Comparison of ENCODE assay signal across 8 cellular contexts in the genomic region with DNA sequence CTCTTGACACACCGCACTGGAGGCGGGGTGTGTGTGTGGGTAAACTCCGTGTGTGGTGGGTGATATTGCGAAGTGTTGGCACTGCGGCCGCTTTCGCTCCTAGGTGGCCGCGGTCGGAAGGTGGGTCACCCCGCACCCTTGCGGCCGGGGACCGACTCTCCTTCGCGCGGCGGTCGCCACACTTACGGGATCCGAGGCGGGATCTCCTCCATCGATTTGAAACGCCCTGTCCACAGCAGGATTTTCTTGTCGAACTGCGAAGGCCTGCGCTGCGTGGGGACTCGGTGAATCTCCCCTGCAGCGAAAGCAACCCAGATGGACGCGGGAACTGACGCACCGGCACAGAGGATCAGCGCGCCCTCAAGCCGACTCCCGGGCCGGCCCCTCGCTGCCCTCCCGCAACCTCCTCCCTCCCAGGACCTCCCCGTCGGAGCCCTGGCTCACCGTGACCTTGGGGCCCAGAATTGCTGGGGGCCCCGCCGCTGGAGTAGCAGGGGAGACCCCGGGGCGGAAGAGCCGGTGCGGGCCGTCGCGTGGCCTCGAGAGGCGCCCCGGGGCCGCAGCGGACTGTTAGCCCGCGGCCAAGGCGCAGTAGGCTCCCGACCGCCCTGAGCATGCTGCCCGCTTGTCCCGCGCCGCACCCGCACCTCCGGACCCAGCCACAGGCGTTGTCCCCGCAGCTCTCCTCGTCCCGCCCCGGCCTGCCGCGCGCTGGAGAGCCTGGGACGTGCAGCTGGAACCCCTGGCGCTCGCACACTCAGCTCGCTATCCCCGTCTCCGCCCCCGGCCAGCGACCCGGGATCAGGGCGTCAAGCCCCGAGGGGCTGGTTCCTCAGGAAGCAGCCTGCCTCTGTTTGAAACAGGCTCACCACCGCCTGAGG. TPM values are rescaled to one million over a fixed set of nuclear protein-coding genes. Genes with fewer than 3 reads are reported as not detected.
DNase-seq lines count a peak whose midpoint lies in the region; ATAC-seq and TF ChIP-seq lines count a peak whose summit lies in the region.

FAM162B (minus strand) TSS at position 759 of the 881 bp plus-strand sequence; CDS start at position 616, 143 bp downstream.

- H3K9ac ChIP-seq in adipocyte (ENCODE audit: low read length), result peak within 1 kb of the TSS; percentile 60

- DNase-seq in stimulated activated CD4-positive, alpha-beta T cell treated with anti-CD3 and anti-CD28 coated beads, Interleukin-4, amount 100 ng/mL, for 1 hour, result peak; percentile 2
- DNase-seq in stimulated activated CD4-positive, alpha-beta T cell treated with anti-CD3 and anti-CD28 coated beads, Interleukin-4, amount 100 ng/mL, for 24 hours, result no peak
- DNase-seq in adipocyte (ENCODE audit: low read depth), result peak; percentile 45
- DNase-seq in hepatocyte (ENCODE audit: low spot score), result peak; percentile 46
- DNase-seq in sciatic nerve (ENCODE audit: low spot score), result peak; percentile 72
- DNase-seq in OCI-M1 (lab: John Stamatoyannopoulos, UW), result no peak
- no peak for DNase-seq in KG1 (lab: John Stamatoyannopoulos, UW)

- H3K4me1 ChIP-seq in adipocyte (ENCODE audit: control insufficient read depth, insufficient read depth, low read length) (peaks cover 10% of the 10 kb centered on the region), hepatocyte (ENCODE audit: insufficient read depth) (no peaks in the 10 kb centered on the region)

- TF ChIP-seq CTCF in hepatocyte (IDR thresholded peaks at IDR 0.05; ENCODE audit: poor library complexity), result no peak

- H3K27me3 ChIP-seq in adipocyte (replicated peaks; ENCODE audit: control insufficient read depth, insufficient read depth, low read length) (peaks cover 9% of the 10 kb centered on the region), hepatocyte (peaks cover 42% of the 10 kb centered on the region)

- H3K36me3 ChIP-seq in adipocyte (ENCODE audit: control insufficient read depth, insufficient read depth, low read length, severe bottlenecking) (no peaks in the 10 kb centered on the region), hepatocyte (replicated peaks; ENCODE audit: insufficient read depth, low read depth) (no peaks in the 10 kb centered on the region)

- H4K20me1 ChIP-seq in hepatocyte (ENCODE audit: insufficient read depth, poor library complexity, severe bottlenecking), result no peaks in the 10 kb centered on the region

- H3K4me3 ChIP-seq in adipocyte (ENCODE audit: low read length), result peak within 1 kb of the TSS; percentile 83
- peak within 1 kb of the TSS; percentile 58 for H3K4me3 ChIP-seq in hepatocyte

- intact Hi-C loops in sciatic nerve (cut with DNase I), result no loop called here

- H3K79me2 ChIP-seq in hepatocyte, result no peaks in the 10 kb centered on the region

- WGBS in hepatocyte (ENCODE audit: low lambda C conversion rate, missing lambda C conversion rate), result under 1% methylated on average over 84 of the region's 89 CpGs

- H3K9me3 ChIP-seq in adipocyte (ENCODE audit: control insufficient read depth, low read length) (no peaks in the 10 kb centered on the region), hepatocyte (ENCODE audit: low read depth) (no peaks in the 10 kb centered on the region)

- H3K9me2 ChIP-seq in hepatocyte (replicated peaks; ENCODE audit: insufficient read depth), result no peaks in the 10 kb centered on the region

- no peak within 1 kb of the TSS for H3K27ac ChIP-seq in hepatocyte

- ATAC-seq in sciatic nerve, result peak; percentile 89
- no peak for ATAC-seq in GM18870 (IDR thresholded peaks at IDR 0.05; ENCODE audit: unreplicated experiment)

- H3K4me2 ChIP-seq in hepatocyte, result peak within 1 kb of the TSS; percentile 97

- H2AFZ ChIP-seq in hepatocyte, result peak within 1 kb of the TSS; percentile 86

RNA-seq across cellular contexts. Expression of gene FAM162B, which starts in this region (rescaled TPM):
- 4.5 and 8.0 TPM in 2 replicates for total RNA-seq in hepatocyte
- 3.2 and 4.9 TPM in 2 replicates for polyA plus RNA-seq in hepatocyte
- 8.9 TPM for total RNA-seq in sciatic nerve

Comparison
In these comparisons a context has a peak if more than half of its experiments do, and no peak if none do; other contexts are left out.
1. DNase-seq: peak in stimulated activated CD4-positive, alpha-beta T cell treated with anti-CD3 and anti-CD28 coated beads, Interleukin-4, amount 100 ng/mL, for 1 hour (single experiment), adipocyte (single experiment), hepatocyte (single experiment) and sciatic nerve (single experiment); none in stimulated activated CD4-positive, alpha-beta T cell treated with anti-CD3 and anti-CD28 coated beads, Interleukin-4, amount 100 ng/mL, for 24 hours (single experiment), OCI-M1 (single experiment) and KG1 (single experiment).